In genomic region chr6:47690791-47691190, GRCh38 we compare ENCODE assay signal across 27 cellular contexts. TPM values are rescaled to one million over a fixed set of nuclear protein-coding genes. Genes with fewer than 3 reads are reported as not detected.
"Had no signal": no experiment of that assay in that cellular context is flagged by ENCODE, and none has a peak within 500 bp of the region (broad histone marks: within the 10 kb centered on the region; RNA-seq: fewer than 3 reads in every experiment).

No MANE protein-coding gene starts in this region.

- H3K4me1 ChIP-seq: colonic mucosa, gastrocnemius medialis, left lung, right lobe of liver, tibial nerve had no signal

- ATAC-seq: activated CD4-positive, alpha-beta T cell treated with anti-CD3 and anti-CD28 coated beads for 36 hours; activated CD8-positive, alpha-beta memory T cell treated with anti-CD3 and anti-CD28 coated beads, Interleukin-2, amount 10 ng/mL, durations not matched to agents 7 days and 5 days; activated CD8-positive, alpha-beta T cell treated with anti-CD3 and anti-CD28 coated beads, Interleukin-2, amount 10 ng/mL, durations not matched to agents 7 days and 5 days; activated T-cell treated with anti-CD3 and anti-CD28 coated beads, Interleukin-2, amount 50 U/mL, for 72 hours; gastrocnemius medialis; left lung; natural killer cell treated with Interleukin-12 subunit alpha and Interleukin-12 subunit beta and Interleukin-15 and Interleukin-18, amount 100 ng/mL, for 72 hours; right lobe of liver had no signal

- H3K4me3 Mint-ChIP-seq: activated CD4-positive, alpha-beta T cell treated with anti-CD3 and anti-CD28 coated beads for 36 hours; activated CD8-positive, alpha-beta memory T cell treated with anti-CD3 and anti-CD28 coated beads, Interleukin-2, amount 10 ng/mL, durations not matched to agents 7 days and 5 days; activated CD8-positive, alpha-beta T cell treated with anti-CD3 and anti-CD28 coated beads, Interleukin-2, amount 10 ng/mL, durations not matched to agents 7 days and 5 days; activated naive CD8-positive, alpha-beta T cell; activated T-cell treated with anti-CD3 and anti-CD28 coated beads, Interleukin-2, amount 50 U/mL, for 72 hours; natural killer cell treated with Interleukin-12 subunit alpha and Interleukin-12 subunit beta and Interleukin-15 and Interleukin-18, amount 100 ng/mL, for 72 hours had no signal

- H3K27me3 ChIP-seq: colonic mucosa, gastrocnemius medialis, left lung, ovary, right lobe of liver, tibial nerve had no signal

- H3K27ac Mint-ChIP-seq: activated CD4-positive, alpha-beta T cell treated with anti-CD3 and anti-CD28 coated beads for 36 hours; activated CD8-positive, alpha-beta memory T cell treated with anti-CD3 and anti-CD28 coated beads, Interleukin-2, amount 10 ng/mL, durations not matched to agents 7 days and 5 days; activated CD8-positive, alpha-beta T cell treated with anti-CD3 and anti-CD28 coated beads, Interleukin-2, amount 10 ng/mL, durations not matched to agents 7 days and 5 days; activated naive CD8-positive, alpha-beta T cell; activated T-cell treated with anti-CD3 and anti-CD28 coated beads, Interleukin-2, amount 50 U/mL, for 72 hours; natural killer cell treated with Interleukin-12 subunit alpha and Interleukin-12 subunit beta and Interleukin-15 and Interleukin-18, amount 100 ng/mL, for 72 hours; progenitor cell of endocrine pancreas had no signal

- H3K36me3 ChIP-seq: colonic mucosa, gastrocnemius medialis, left lung, ovary, right lobe of liver, tibial nerve had no signal

- H3K27me3 Mint-ChIP-seq: activated naive CD8-positive, alpha-beta T cell; progenitor cell of endocrine pancreas had no signal

- H3K9me3 Mint-ChIP-seq: activated T-cell treated with anti-CD3 and anti-CD28 coated beads, Interleukin-2, amount 50 U/mL, for 72 hours; natural killer cell treated with Interleukin-12 subunit alpha and Interleukin-12 subunit beta and Interleukin-15 and Interleukin-18, amount 100 ng/mL, for 72 hours had no signal

- H3K4me1 Mint-ChIP-seq: activated CD4-positive, alpha-beta T cell treated with anti-CD3 and anti-CD28 coated beads for 36 hours; activated CD8-positive, alpha-beta memory T cell treated with anti-CD3 and anti-CD28 coated beads, Interleukin-2, amount 10 ng/mL, durations not matched to agents 7 days and 5 days had no signal

- DNase-seq: activated CD4-positive, alpha-beta T cell treated with anti-CD3 and anti-CD28 coated beads for 36 hours; activated CD4-positive, CD25-positive, alpha-beta regulatory T cell; activated CD8-positive, alpha-beta memory T cell treated with anti-CD3 and anti-CD28 coated beads, Interleukin-2, amount 10 ng/mL, durations not matched to agents 7 days and 5 days; activated CD8-positive, alpha-beta T cell treated with anti-CD3 and anti-CD28 coated beads, Interleukin-2, amount 10 ng/mL, durations not matched to agents 7 days and 5 days; activated effector memory CD4-positive, alpha-beta T cell treated with Interleukin-2 at 50 U/mL for 16 hours; activated naive CD4-positive, alpha-beta T cell treated with Interleukin-2 at 50 U/mL for 16 hours; activated T-cell treated with anti-CD3 and anti-CD28 coated beads for 4 hours; activated T-cell treated with anti-CD3 and anti-CD28 coated beads, Interleukin-2, amount 50 U/mL, for 72 hours; anterior cingulate cortex; colonic mucosa; effector CD8-positive, alpha-beta T cell; gastrocnemius medialis; glutamatergic neuron; left lung; ovary; right lobe of liver; stimulated activated CD4-positive, alpha-beta T cell treated with anti-CD3 and anti-CD28 coated beads, Interleukin-2, amount 100 ng/mL, for 48 hours; stimulated activated naive CD4-positive, alpha-beta T cell treated with Interleukin-2 at 50 U/mL for 16 hours had no signal

- H3K4me3 ChIP-seq: colonic mucosa, gastrocnemius medialis, left lung, lung, ovary, right lobe of liver, tibial nerve had no signal

- H3K36me3 Mint-ChIP-seq: activated CD8-positive, alpha-beta memory T cell treated with anti-CD3 and anti-CD28 coated beads, Interleukin-2, amount 10 ng/mL, durations not matched to agents 7 days and 5 days; activated naive CD8-positive, alpha-beta T cell; natural killer cell treated with Interleukin-12 subunit alpha and Interleukin-12 subunit beta and Interleukin-15 and Interleukin-18, amount 100 ng/mL, for 72 hours had no signal

- H3K9me3 ChIP-seq: colonic mucosa, gastrocnemius medialis, left lung, ovary, right lobe of liver, tibial nerve had no signal

- H3K27ac ChIP-seq: colonic mucosa, gastrocnemius medialis, left lung, ovary, right lobe of liver, tibial nerve had no signal

RNA-seq across cellular contexts. Expression of gene ADGRF4, which starts 7.6 kb away (rescaled TPM):
- total RNA-seq: activated CD4-positive, alpha-beta T cell treated with anti-CD3 and anti-CD28 coated beads for 36 hours; activated CD8-positive, alpha-beta memory T cell treated with anti-CD3 and anti-CD28 coated beads, Interleukin-2, amount 10 ng/mL, durations not matched to agents 7 days and 5 days; activated CD8-positive, alpha-beta T cell treated with anti-CD3 and anti-CD28 coated beads, Interleukin-2, amount 10 ng/mL, durations not matched to agents 7 days and 5 days; activated T-cell treated with anti-CD3 and anti-CD28 coated beads, Interleukin-2, amount 50 U/mL, for 72 hours; dermis microvascular lymphatic vessel endothelial cell; mononuclear cell; natural killer cell treated with Interleukin-12 subunit alpha and Interleukin-12 subunit beta and Interleukin-15 and Interleukin-18, amount 100 ng/mL, for 72 hours; right lobe of liver; skeletal muscle tissue; temporal lobe; tibial nerve had no signal
